16 cellular contexts compared by ENCODE assay signal in genomic region chr6:138467901-138468300, GRCh38.
"Had no signal": no experiment of that assay in that cellular context is flagged by ENCODE, and none has a peak within 500 bp of the region (broad histone marks: within the 10 kb centered on the region; RNA-seq: fewer than 3 reads in every experiment).

No MANE protein-coding gene starts in this region.

- H3K4me1 ChIP-seq: transverse colon, vagina had no signal

- H3K36me3 ChIP-seq: vagina had no signal

- DNase-seq: activated CD4-positive, alpha-beta T cell treated with anti-CD3 and anti-CD28 coated beads, Interleukin-2, amount 50 U/mL, for 4 hours; activated CD4-positive, CD25-positive, alpha-beta regulatory T cell treated with anti-CD3 and anti-CD28 coated beads, Interleukin-2, amount 50 U/mL, for 72 hours; activated naive CD4-positive, alpha-beta T cell treated with Interleukin-2 at 50 U/mL for 16 hours; activated T-cell treated with anti-CD3 and anti-CD28 coated beads for 4 hours; anterior cingulate cortex; erythroblast; hippocampal formation; left ventricle myocardium superior; posterior cingulate gyrus; stimulated activated CD4-positive, alpha-beta T cell treated with anti-CD3 and anti-CD28 coated beads, Interleukin-4, amount 100 ng/mL, for 4 hours; stimulated activated CD8-positive, alpha-beta memory T cell treated with anti-CD3 and anti-CD28 coated beads, Interleukin-4, amount 100 ng/mL, for 48 hours; stimulated activated naive CD4-positive, alpha-beta T cell treated with Interleukin-2 at 50 U/mL for 16 hours; substantia nigra; transverse colon had no signal

- H3K27ac ChIP-seq: transverse colon, vagina had no signal

- H3K27me3 ChIP-seq: transverse colon, vagina had no signal

- H3K4me3 ChIP-seq: smooth muscle cell, transverse colon, vagina had no signal

- H3K9me3 ChIP-seq: transverse colon, vagina had no signal
